In the genomic region with DNA sequence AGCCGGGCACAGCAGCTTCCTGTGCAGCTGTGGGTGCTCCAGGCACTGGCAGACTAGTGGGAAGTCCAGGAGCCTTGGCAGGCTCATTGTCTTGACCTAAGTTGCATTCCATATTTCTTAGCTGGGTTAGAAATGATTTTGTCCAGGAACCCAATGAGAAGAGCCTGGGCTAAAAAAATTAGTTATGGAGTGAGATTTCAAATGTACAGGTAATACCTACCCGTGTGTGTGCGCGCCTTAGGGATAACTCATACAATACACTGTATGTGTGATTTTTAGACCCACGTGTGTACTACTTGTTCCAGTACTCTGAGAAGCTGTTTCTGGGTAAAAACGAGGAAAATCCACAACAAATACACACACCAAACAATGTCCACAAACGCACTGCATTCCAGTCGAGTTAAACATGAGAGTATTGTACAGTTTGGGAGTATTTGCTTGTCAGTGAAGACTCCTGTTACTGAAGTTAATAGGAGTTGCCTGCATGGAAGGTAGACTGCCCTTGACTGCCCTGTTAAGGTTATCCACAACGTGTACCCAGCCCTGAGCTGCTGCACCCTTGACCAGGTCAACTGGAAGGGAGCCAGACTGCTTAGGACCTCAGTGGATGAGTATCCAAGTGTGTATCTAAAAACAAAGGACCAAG, we compare ENCODE assay signal across 8 cellular contexts.
A peak's percentile ranks its signal among the peaks of the same experiment; 100 is the strongest.
DNase-seq lines count a peak whose midpoint lies in the region; ATAC-seq, FAIRE-seq and TF ChIP-seq lines count a peak whose summit lies in the region.

No MANE protein-coding gene starts in this region.

- FAIRE-seq in urothelium cell line (lab: Jason Lieb, UNC): no peak

- DNase-seq in globus pallidus (ENCODE audit: low spot score): peak; percentile 67
- DNase-seq in retinal pigment epithelial cell (ENCODE audit: low read depth): no peak
- DNase-seq in DMS79 (lab: John Stamatoyannopoulos, UW): no peak
- DNase-seq in urothelium cell line (ENCODE audit: low spot score): no peak
- no peak for DNase-seq in stimulated activated CD4-positive, alpha-beta T cell treated with anti-CD3 and anti-CD28 coated beads, Interleukin-1b, Interleukin-23, amount 100 ng/mL, for 48 hours

- ATAC-seq in SK-N-SH treated with all-trans-retinoic acid at 6 μM for 48 hours (peak; percentile 46), GM18502 (IDR thresholded peaks at IDR 0.05; ENCODE audit: poor library complexity, unreplicated experiment) (no peak)

- TF ChIP-seq CTCF in GM12875 (IDR thresholded peaks at IDR 0.05; ENCODE audit: borderline replicate concordance, insufficient read depth, low read depth, low read length): no peak
- TF ChIP-seq CTCF in retinal pigment epithelial cell (conservative IDR thresholded peaks at IDR 0.05; ENCODE audit: low read depth, low read length): no peak

- H3K4me3 ChIP-seq in GM12875 (ENCODE audit: low read depth, low read length) (peak overlapping the region; percentile 77), retinal pigment epithelial cell (ENCODE audit: low read length) (peak overlapping the region; percentile 79)

TF ChIP-seq in SK-N-SH treated with all-trans-retinoic acid at 6 μM for 48 hours, 23 proteins besides CTCF, POLR2A, EP300 and RAD21:
- TF ChIP-seq TOX (CRISPR knock-in tag; IDR thresholded peaks at IDR 0.05; ENCODE audit: borderline replicate concordance) (no peak), ZNF70 (CRISPR knock-in tag; IDR thresholded peaks at IDR 0.05) (no peak), ZC3H10 (CRISPR knock-in tag; IDR thresholded peaks at IDR 0.05) (no peak), ZNF565 (CRISPR knock-in tag; conservative IDR thresholded peaks at IDR 0.05; ENCODE audit: low read depth) (no peak)
- TF ChIP-seq, protein P1, sequence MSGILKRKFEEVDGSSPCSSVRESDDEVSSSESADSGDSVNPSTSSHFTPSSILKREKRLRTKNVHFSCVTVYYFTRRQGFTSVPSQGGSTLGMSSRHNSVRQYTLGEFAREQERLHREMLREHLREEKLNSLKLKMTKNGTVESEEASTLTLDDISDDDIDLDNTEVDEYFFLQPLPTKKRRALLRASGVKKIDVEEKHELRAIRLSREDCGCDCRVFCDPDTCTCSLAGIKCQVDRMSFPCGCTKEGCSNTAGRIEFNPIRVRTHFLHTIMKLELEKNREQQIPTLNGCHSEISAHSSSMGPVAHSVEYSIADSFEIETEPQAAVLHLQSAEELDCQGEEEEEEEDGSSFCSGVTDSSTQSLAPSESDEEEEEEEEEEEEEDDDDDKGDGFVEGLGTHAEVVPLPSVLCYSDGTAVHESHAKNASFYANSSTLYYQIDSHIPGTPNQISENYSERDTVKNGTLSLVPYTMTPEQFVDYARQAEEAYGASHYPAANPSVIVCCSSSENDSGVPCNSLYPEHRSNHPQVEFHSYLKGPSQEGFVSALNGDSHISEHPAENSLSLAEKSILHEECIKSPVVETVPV (CRISPR knock-in tag; IDR thresholded peaks at IDR 0.05): no peak
